ENCODE assay signal across 1 cellular context in the genomic region with DNA sequence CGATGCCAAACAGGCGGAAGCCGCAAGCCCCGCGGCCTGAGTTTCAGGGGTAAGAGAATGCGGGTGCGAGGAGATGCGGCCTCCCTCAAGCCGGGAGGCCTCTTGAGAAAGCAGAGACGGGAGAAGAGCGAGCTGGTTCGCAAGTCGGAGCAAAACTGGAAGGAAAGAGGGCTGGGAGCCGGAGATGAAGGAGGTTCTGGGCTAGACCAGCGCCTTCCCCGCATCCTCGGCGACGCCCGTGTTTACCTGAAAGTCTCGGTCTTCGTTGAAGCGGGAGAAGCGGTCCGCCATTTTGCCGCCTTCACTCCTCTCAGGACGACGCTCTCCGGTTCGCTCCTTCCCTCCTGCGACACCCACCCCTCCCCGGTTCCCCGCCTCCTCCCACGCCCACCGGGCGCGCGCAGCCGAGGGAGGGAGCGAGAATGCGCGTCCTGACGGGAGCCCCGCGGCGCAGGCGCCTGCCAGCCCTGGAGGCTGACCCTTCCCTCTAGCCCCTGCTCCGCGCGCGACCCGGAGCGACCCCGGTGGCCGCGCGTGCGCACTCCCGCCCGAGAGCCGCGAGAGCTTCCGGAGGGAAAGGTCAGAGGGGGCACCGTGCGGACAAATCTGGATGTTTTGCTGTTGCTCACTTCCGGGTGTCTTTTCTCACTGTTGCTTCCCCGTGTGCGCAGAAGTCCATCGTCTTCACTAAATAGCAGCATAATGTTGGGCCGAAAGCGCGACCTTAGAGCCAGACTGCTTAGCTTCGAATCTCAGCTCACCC.
TF ChIP-seq lines count a peak whose summit lies in the region.

GPATCH8 (minus strand) TSS at position 327 of the 763 bp plus-strand sequence; CDS start at position 291, 36 bp downstream.

TF ChIP-seq in HepG2, 621 proteins besides CTCF, POLR2A, EP300 and RAD21 (continued from another document and continues in another):
- peak; percentile 77; the same call in 1 of the 2 replicates for TF ChIP-seq MTA1 (CRISPR knock-in tag; IDR thresholded peaks at IDR 0.05; ENCODE audit: borderline replicate concordance)
- no peak for TF ChIP-seq YEATS4 (CRISPR knock-in tag; IDR thresholded peaks at IDR 0.05; ENCODE audit: borderline replicate concordance)
- TF ChIP-seq ZNF709 (CRISPR knock-in tag; IDR thresholded peaks at IDR 0.05), result peak; percentile 72
- TF ChIP-seq GFI1 (CRISPR knock-in tag; IDR thresholded peaks at IDR 0.05; ENCODE audit: borderline replicate concordance), result no peak; the same call in 1 of the 2 replicates
- TF ChIP-seq SAFB2 (CRISPR knock-in tag; IDR thresholded peaks at IDR 0.05; ENCODE audit: borderline replicate concordance, low read depth), result peak; percentile 96
- TF ChIP-seq ZNF431 (CRISPR knock-in tag; IDR thresholded peaks at IDR 0.05; ENCODE audit: borderline replicate concordance, low read depth), result peak; percentile 90; the same call in 1 of the 2 replicates
- no peak for TF ChIP-seq SATB2 (CRISPR knock-in tag; IDR thresholded peaks at IDR 0.05)
- peak; percentile 91; the same call in 1 of the 2 replicates for TF ChIP-seq ZNF224 (CRISPR knock-in tag; IDR thresholded peaks at IDR 0.05)
- 0 out of 2 replicates have a peak, but pooled peaks have one; percentile 17 for TF ChIP-seq PRDM10 (CRISPR knock-in tag; IDR thresholded peaks at IDR 0.05; ENCODE audit: low read depth)
- TF ChIP-seq ZFAT (CRISPR knock-in tag; conservative IDR thresholded peaks at IDR 0.05), result no peak
- peak; percentile 93 for TF ChIP-seq ZNF883 (CRISPR knock-in tag; IDR thresholded peaks at IDR 0.05; ENCODE audit: not compliant biosample characterization)
- TF ChIP-seq SIN3B (IDR thresholded peaks at IDR 0.05; ENCODE audit: low read length), result no peak
- no peak for TF ChIP-seq ZUFSP (CRISPR knock-in tag; IDR thresholded peaks at IDR 0.05; ENCODE audit: borderline replicate concordance)
- TF ChIP-seq, protein P1, sequence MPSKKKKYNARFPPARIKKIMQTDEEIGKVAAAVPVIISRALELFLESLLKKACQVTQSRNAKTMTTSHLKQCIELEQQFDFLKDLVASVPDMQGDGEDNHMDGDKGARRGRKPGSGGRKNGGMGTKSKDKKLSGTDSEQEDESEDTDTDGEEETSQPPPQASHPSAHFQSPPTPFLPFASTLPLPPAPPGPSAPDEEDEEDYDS (CRISPR knock-in tag; IDR thresholded peaks at IDR 0.05), result peak; percentile 88
- no peak for TF ChIP-seq ZNF552 (CRISPR knock-in tag; IDR thresholded peaks at IDR 0.05; ENCODE audit: borderline replicate concordance)
- 0 out of 2 replicates have a peak, but pooled peaks have one; percentile 44 for TF ChIP-seq ZNF451 (CRISPR knock-in tag; IDR thresholded peaks at IDR 0.05)
- TF ChIP-seq NPAS2 (CRISPR knock-in tag; IDR thresholded peaks at IDR 0.05; ENCODE audit: borderline replicate concordance), result no peak
- no peak; the same call in 1 of the 2 replicates for TF ChIP-seq ZBTB7B (CRISPR knock-in tag; IDR thresholded peaks at IDR 0.05)
- TF ChIP-seq ZNF577 (CRISPR knock-in tag; IDR thresholded peaks at IDR 0.05; ENCODE audit: borderline replicate concordance, low read depth), result no peak
- TF ChIP-seq RELA (CRISPR knock-in tag; IDR thresholded peaks at IDR 0.05), result no peak
- TF ChIP-seq RFXANK (CRISPR knock-in tag; IDR thresholded peaks at IDR 0.05), result peak; percentile 60; the same call in 1 of the 2 replicates
- TF ChIP-seq, protein P2, sequence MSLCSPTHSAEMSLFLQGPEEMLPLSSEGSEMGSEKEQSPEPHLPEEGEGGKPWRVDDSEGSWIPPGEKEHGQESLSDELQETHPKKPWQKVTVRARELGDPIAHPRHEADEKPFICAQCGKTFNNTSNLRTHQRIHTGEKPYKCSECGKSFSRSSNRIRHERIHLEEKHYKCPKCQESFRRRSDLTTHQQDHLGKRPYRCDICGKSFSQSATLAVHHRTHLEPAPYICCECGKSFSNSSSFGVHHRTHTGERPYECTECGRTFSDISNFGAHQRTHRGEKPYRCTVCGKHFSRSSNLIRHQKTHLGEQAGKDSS (CRISPR knock-in tag; IDR thresholded peaks at IDR 0.05; ENCODE audit: borderline replicate concordance, low read depth), result peak; percentile 55; the same call in 1 of the 2 replicates
- TF ChIP-seq ZNF562 (CRISPR knock-in tag; IDR thresholded peaks at IDR 0.05; ENCODE audit: borderline replicate concordance), result no peak
- no peak for TF ChIP-seq ZBTB21 (CRISPR knock-in tag; IDR thresholded peaks at IDR 0.05)
- TF ChIP-seq, protein P3, sequence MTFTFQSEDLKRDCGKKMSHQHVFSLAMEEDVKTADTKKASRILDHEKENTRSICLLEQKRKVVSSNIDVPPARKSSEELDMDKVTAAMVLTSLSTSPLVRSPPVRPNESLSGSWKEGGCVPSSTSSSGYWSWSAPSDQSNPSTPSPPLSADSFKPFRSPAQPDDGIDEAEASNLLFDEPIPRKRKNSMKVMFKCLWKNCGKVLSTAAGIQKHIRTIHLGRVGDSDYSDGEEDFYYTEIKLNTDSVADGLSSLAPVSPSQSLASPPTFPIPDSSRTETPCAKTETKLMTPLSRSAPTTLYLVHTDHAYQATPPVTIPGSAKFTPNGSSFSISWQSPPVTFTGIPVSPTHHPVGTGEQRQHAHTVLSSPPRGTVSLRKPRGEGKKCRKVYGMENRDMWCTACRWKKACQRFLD (CRISPR knock-in tag; IDR thresholded peaks at IDR 0.05; ENCODE audit: borderline replicate concordance), result 0 out of 2 replicates have a peak, but pooled peaks have one; percentile 62
- peak; percentile 48; the same call in 1 of the 2 replicates for TF ChIP-seq BORCS8-MEF2B (CRISPR knock-in tag; IDR thresholded peaks at IDR 0.05)
- TF ChIP-seq TFDP1 (CRISPR knock-in tag; IDR thresholded peaks at IDR 0.05; ENCODE audit: borderline replicate concordance), result peak; percentile 79
- TF ChIP-seq ETV6 (CRISPR knock-in tag; conservative IDR thresholded peaks at IDR 0.05), result 0 out of 2 replicates have a peak, but pooled peaks have one; percentile 33
- peak; percentile 90 for TF ChIP-seq MAX (IDR thresholded peaks at IDR 0.05)
- TF ChIP-seq ZBTB2 (CRISPR knock-in tag; IDR thresholded peaks at IDR 0.05; ENCODE audit: low read depth), result peak; percentile 99
- TF ChIP-seq HNRNPK (IDR thresholded peaks at IDR 0.05; ENCODE audit: low read depth, low read length, poor library complexity, severe bottlenecking), result peak; percentile 86
- no peak for TF ChIP-seq CBX1 (IDR thresholded peaks at IDR 0.05; ENCODE audit: low read depth)
- TF ChIP-seq RARG (CRISPR knock-in tag; IDR thresholded peaks at IDR 0.05; ENCODE audit: low read depth), result no peak; the same call in 1 of the 2 replicates
- no peak for TF ChIP-seq KAT2B (IDR thresholded peaks at IDR 0.05; ENCODE audit: borderline replicate concordance, low read depth, low read length)
- peak; percentile 76 for TF ChIP-seq ZNF292 (CRISPR knock-in tag; IDR thresholded peaks at IDR 0.05; ENCODE audit: borderline replicate concordance, low read depth)
- TF ChIP-seq, protein P4, sequence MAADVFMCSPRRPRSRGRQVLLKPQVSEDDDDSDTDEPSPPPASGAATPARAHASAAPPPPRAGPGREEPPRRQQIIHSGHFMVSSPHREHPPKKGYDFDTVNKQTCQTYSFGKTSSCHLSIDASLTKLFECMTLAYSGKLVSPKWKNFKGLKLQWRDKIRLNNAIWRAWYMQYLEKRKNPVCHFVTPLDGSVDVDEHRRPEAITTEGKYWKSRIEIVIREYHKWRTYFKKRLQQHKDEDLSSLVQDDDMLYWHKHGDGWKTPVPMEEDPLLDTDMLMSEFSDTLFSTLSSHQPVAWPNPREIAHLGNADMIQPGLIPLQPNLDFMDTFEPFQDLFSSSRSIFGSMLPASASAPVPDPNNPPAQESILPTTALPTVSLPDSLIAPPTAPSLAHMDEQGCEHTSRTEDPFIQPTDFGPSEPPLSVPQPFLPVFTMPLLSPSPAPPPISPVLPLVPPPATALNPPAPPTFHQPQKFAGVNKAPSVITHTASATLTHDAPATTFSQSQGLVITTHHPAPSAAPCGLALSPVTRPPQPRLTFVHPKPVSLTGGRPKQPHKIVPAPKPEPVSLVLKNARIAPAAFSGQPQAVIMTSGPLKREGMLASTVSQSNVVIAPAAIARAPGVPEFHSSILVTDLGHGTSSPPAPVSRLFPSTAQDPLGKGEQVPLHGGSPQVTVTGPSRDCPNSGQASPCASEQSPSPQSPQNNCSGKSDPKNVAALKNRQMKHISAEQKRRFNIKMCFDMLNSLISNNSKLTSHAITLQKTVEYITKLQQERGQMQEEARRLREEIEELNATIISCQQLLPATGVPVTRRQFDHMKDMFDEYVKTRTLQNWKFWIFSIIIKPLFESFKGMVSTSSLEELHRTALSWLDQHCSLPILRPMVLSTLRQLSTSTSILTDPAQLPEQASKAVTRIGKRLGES (CRISPR knock-in tag; IDR thresholded peaks at IDR 0.05; ENCODE audit: borderline replicate concordance), result peak; percentile 14; the same call in 1 of the 2 replicates
- TF ChIP-seq KMT2A (CRISPR knock-in tag; IDR thresholded peaks at IDR 0.05), result peak; percentile 95
- TF ChIP-seq GATA4 (IDR thresholded peaks at IDR 0.05; ENCODE audit: borderline replicate concordance, low read depth), result no peak
- TF ChIP-seq GABPB1 (CRISPR knock-in tag; IDR thresholded peaks at IDR 0.05), result peak; percentile 99
- TF ChIP-seq, protein P5, sequence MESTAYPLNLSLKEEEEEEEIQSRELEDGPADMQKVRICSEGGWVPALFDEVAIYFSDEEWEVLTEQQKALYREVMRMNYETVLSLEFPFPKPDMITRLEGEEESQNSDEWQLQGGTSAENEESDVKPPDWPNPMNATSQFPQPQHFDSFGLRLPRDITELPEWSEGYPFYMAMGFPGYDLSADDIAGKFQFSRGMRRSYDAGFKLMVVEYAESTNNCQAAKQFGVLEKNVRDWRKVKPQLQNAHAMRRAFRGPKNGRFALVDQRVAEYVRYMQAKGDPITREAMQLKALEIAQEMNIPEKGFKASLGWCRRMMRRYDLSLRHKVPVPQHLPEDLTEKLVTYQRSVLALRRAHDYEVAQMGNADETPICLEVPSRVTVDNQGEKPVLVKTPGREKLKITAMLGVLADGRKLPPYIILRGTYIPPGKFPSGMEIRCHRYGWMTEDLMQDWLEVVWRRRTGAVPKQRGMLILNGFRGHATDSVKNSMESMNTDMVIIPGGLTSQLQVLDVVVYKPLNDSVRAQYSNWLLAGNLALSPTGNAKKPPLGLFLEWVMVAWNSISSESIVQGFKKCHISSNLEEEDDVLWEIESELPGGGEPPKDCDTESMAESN (CRISPR knock-in tag; conservative IDR thresholded peaks at IDR 0.05), result no peak; the same call in 1 of the 2 replicates
- TF ChIP-seq ARID2 (CRISPR knock-in tag; IDR thresholded peaks at IDR 0.05; ENCODE audit: borderline replicate concordance), result peak; percentile 80; the same call in 1 of the 2 replicates
- no peak for TF ChIP-seq ZNF530 (CRISPR knock-in tag; IDR thresholded peaks at IDR 0.05; ENCODE audit: low read depth)
- TF ChIP-seq HOXA3 (CRISPR knock-in tag; IDR thresholded peaks at IDR 0.05), result peak; percentile 86
- peak; percentile 69 for TF ChIP-seq HCFC1 (IDR thresholded peaks at IDR 0.05; ENCODE audit: low read depth, low read length)
- TF ChIP-seq ZNF484 (CRISPR knock-in tag; IDR thresholded peaks at IDR 0.05; ENCODE audit: borderline replicate concordance, low read depth), result no peak
